Comparison of ENCODE assay signal across 1 cellular context in genomic region chr5:68252678-68253520, GRCh38.
TF ChIP-seq lines count a peak whose summit lies in the region.

No MANE protein-coding gene starts in this region.

TF ChIP-seq in WTC11, 78 proteins besides CTCF, POLR2A, EP300 and RAD21 (continued from another document):
- TF ChIP-seq ATF6 (CRISPR knock-in tag; IDR thresholded peaks at IDR 0.05) = no peak
